Comparison of ENCODE assay signal across 25 cellular contexts in the genomic region with DNA sequence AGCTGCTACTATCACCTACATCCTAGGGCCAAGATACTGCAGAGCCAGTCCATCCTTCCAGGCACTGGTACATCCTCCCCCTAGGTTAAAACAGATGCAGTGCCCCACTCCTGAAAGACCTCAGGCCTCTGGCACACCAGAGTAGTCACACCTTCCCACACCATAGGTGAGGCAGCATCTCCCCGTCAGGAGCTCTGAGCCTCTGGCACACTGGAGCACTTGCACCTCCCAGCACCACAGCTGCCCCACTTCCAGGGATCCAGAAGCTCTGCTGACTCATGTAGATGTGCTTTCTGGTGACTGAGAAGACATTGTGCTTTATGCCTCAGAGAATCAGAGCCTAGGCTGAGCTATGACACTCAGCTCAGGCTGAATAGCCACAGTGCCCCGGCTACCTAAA.
DNase-seq lines count a peak whose midpoint lies in the region; ATAC-seq, FAIRE-seq and TF ChIP-seq lines count a peak whose summit lies in the region.
"Had no signal": no experiment of that assay in that cellular context is flagged by ENCODE, and none has a peak within 500 bp of the region (broad histone marks: within the 10 kb centered on the region; RNA-seq: fewer than 3 reads in every experiment).

No MANE protein-coding gene starts in this region.

- no peak overlapping the region for H3K56ac ChIP-seq in H1 (replicated peaks; ENCODE audit: insufficient read length, low read depth, low read length)

- H4K91ac ChIP-seq in H1 (replicated peaks; ENCODE audit: insufficient read length, low read length), result no peak overlapping the region

- no peak overlapping the region for H3K4me2 ChIP-seq in H1 (ENCODE audit: insufficient read depth in 1 of 2, low read depth in 2 of 2, low read length in 2 of 2)
- H3K4me2 ChIP-seq: BLaER1, GM23338 had no signal

- no peak overlapping the region for H2BK12ac ChIP-seq in H1 (ENCODE audit: low read depth, low read length)

- peaks cover 3% of the 10 kb centered on the region in 2 experiments; a peak in 1 of 4 replicates for H3K9me3 ChIP-seq in H1 (ENCODE audit: insufficient read depth in 2 of 2, low read depth in 1 of 2, low read length in 1 of 2)
- no peaks in the 10 kb centered on the region for H3K9me3 ChIP-seq in upper lobe of right lung
- peaks cover 0 to 33% (median 0%) of the 10 kb centered on the region in 4 donors for H3K9me3 ChIP-seq in tibial nerve
- H3K9me3 ChIP-seq: BLaER1 had no signal

- H4K8ac ChIP-seq in H1 (ENCODE audit: extremely low read depth, insufficient read depth, low read length), result peak overlapping the region; percentile 46; the same call in 1 of the 2 replicates

- ATAC-seq in stimulated activated effector memory CD8-positive, alpha-beta T cell treated with anti-CD3 and anti-CD28 coated beads, Interleukin-12 subunit alpha, Interleukin-12 subunit beta, amount 100 ng/mL, for 72 hours, result peak; percentile 36
- ATAC-seq in upper lobe of right lung, result peak; percentile 23
- ATAC-seq: CD8-positive, alpha-beta T cell; GM23338 had no signal

- no peak for TF ChIP-seq POLR2A in H1 (IDR thresholded peaks at IDR 0.05; ENCODE audit: control extremely low read depth in 1 of 2, low read depth in 2 of 2, low read length in 2 of 2)
- TF ChIP-seq POLR2A in tibial nerve (IDR thresholded peaks at IDR 0.05), result no peak

- no peak overlapping the region for H3K23ac ChIP-seq in H1 (ENCODE audit: insufficient read length)

- WGBS in H1 (ENCODE audit: extremely low coverage in 1 of 2, insufficient coverage in 1 of 2, insufficient read length in 1 of 2, insufficient replicate concordance in 2 of 2, low coverage in 1 of 2, low lambda C conversion rate in 2 of 2, missing lambda C conversion rate in 1 of 2), 2 experiments, result 94% methylated on average over 2 of the region's 2 CpGs; no CpG with 5 or more reads in 1 of the 2 experiments
- WGBS in tibial nerve, 2 donors, result 90 to 94% methylated on average over 2 of the region's 2 CpGs

- no peak overlapping the region for H2AK5ac ChIP-seq in H1 (ENCODE audit: low read depth, low read length)

- H2BK15ac ChIP-seq in H1 (ENCODE audit: low read length), result no peak overlapping the region

- no peaks in the 10 kb centered on the region for H3K79me1 ChIP-seq in H1 (ENCODE audit: low read depth, low read length)

- H4K5ac ChIP-seq in H1 (ENCODE audit: insufficient read length, low read depth, low read length), result no peak overlapping the region

- no peak overlapping the region for H2BK120ac ChIP-seq in H1 (replicated peaks; ENCODE audit: low read depth, low read length)

- H3K27me3 ChIP-seq in H1 (replicated peaks in 1 of 4; ENCODE audit: control insufficient read depth in 3 of 4, extremely low read depth in 1 of 4, insufficient read depth in 3 of 4, low read length in 3 of 4) (no peaks in the 10 kb centered on the region), upper lobe of right lung (no peaks in the 10 kb centered on the region), tibial nerve (no peaks in the 10 kb centered on the region)
- H3K27me3 ChIP-seq: BLaER1 had no signal

- H3K4me1 Mint-ChIP-seq in stimulated activated effector memory CD8-positive, alpha-beta T cell treated with anti-CD3 and anti-CD28 coated beads, Interleukin-12 subunit alpha, Interleukin-12 subunit beta, amount 100 ng/mL, for 72 hours, result no peaks in the 10 kb centered on the region
- H3K4me1 Mint-ChIP-seq: B cell had no signal

- CTCF ChIA-PET in H1 (lab: Charles Lee; ENCODE audit: partially characterized antibody), result interaction anchor here (0.9 kb wide), 1 partner anchor 9 kb away, joined by 5 read pairs; no protein-coding TSS in a partner anchor

- H3K14ac ChIP-seq in H1 (ENCODE audit: insufficient read length), result no peak overlapping the region

- FAIRE-seq in H1 (lab: Jason Lieb, UNC), result no peak
- FAIRE-seq: A204.1, D721Med, G401.6, GM12892, GM19239, H54 had no signal

- H3K9ac ChIP-seq in H1 (replicated peaks in 1 of 4; ENCODE audit: extremely low read depth in 1 of 4, low read depth in 3 of 4, low read length in 3 of 4), result no peak overlapping the region
- H3K9ac ChIP-seq: BLaER1 had no signal

- no peak for TF ChIP-seq EP300 in H1 (IDR thresholded peaks at IDR 0.05; ENCODE audit: borderline replicate concordance in 1 of 2, low read depth in 2 of 2, low read length in 2 of 2)
- no peak for TF ChIP-seq EP300 in tibial nerve (IDR thresholded peaks at IDR 0.05)

- intact Hi-C loops in upper lobe of right lung (cut with DNase I), result no loop called here

- H3K4me3 Mint-ChIP-seq in stimulated activated effector memory CD8-positive, alpha-beta T cell treated with anti-CD3 and anti-CD28 coated beads, Interleukin-12 subunit alpha, Interleukin-12 subunit beta, amount 100 ng/mL, for 72 hours, result no peak overlapping the region
- H3K4me3 Mint-ChIP-seq: B cell; CD4-positive, CD25-positive, alpha-beta regulatory T cell; CD8-positive, alpha-beta T cell; GM23338 had no signal

- no peak overlapping the region for H3K27ac ChIP-seq in H1 (ENCODE audit: low read depth, low read length)
- no peak overlapping the region for H3K27ac ChIP-seq in upper lobe of right lung
- no peak overlapping the region for H3K27ac ChIP-seq in tibial nerve
- H3K27ac ChIP-seq: 22Rv1, BLaER1, C4-2B had no signal

- H2BK20ac ChIP-seq in H1 (ENCODE audit: low read length), result no peak overlapping the region

- POLR2A ChIA-PET in H1 (lab: Charles Lee; ENCODE audit: partially characterized antibody), result no interaction called here

- peaks cover 11% of the 10 kb centered on the region for H3K9me3 Mint-ChIP-seq in stimulated activated effector memory CD8-positive, alpha-beta T cell treated with anti-CD3 and anti-CD28 coated beads, Interleukin-12 subunit alpha, Interleukin-12 subunit beta, amount 100 ng/mL, for 72 hours

- H3K4me3 ChIP-seq in H1 (ENCODE audit: extremely low read depth in 1 of 4, insufficient read depth in 2 of 4, low read depth in 3 of 4, low read length in 4 of 4) (no peak overlapping the region), upper lobe of right lung (no peak overlapping the region), tibial nerve (no peak overlapping the region)
- H3K4me3 ChIP-seq: BLaER1, GM23338 had no signal

- no peaks in the 10 kb centered on the region for H3K79me2 ChIP-seq in H1 (ENCODE audit: control insufficient read depth in 1 of 2, insufficient read depth in 2 of 2, low read length in 2 of 2)

- H3K36me3 ChIP-seq in H1 (ENCODE audit: control insufficient read depth in 2 of 4, insufficient read depth in 4 of 4, low read length in 3 of 4) (no peaks in the 10 kb centered on the region), upper lobe of right lung (no peaks in the 10 kb centered on the region), tibial nerve (no peaks in the 10 kb centered on the region)
- H3K36me3 ChIP-seq: BLaER1 had no signal

- no peaks in the 10 kb centered on the region for H3K36me3 Mint-ChIP-seq in stimulated activated effector memory CD8-positive, alpha-beta T cell treated with anti-CD3 and anti-CD28 coated beads, Interleukin-12 subunit alpha, Interleukin-12 subunit beta, amount 100 ng/mL, for 72 hours
- H3K36me3 Mint-ChIP-seq: CD4-positive, CD25-positive, alpha-beta regulatory T cell; CD8-positive, alpha-beta T cell had no signal

- H3K23me2 ChIP-seq in H1 (ENCODE audit: low read depth, low read length), result no peaks in the 10 kb centered on the region

- H2AFZ ChIP-seq in H1 (ENCODE audit: low read length), result no peak overlapping the region
- H2AFZ ChIP-seq: GM23338 had no signal

- DNase-seq in DMS53 (lab: John Stamatoyannopoulos, UW) (peak; percentile 9), DMS53 treated with DMSO at 0.1 percent for 48 hours (lab: John Stamatoyannopoulos, UW; ENCODE audit: unreplicated experiment) (no peak), H1 (ENCODE audit: low read depth in 1 of 2, low spot score in 2 of 2) (no peak), upper lobe of right lung (no peak), NCI-H2227 treated with DMSO at 0.1 percent for 48 hours (lab: John Stamatoyannopoulos, UW) (no peak), D341Med (ENCODE audit: low spot score) (no peak), tibial nerve (ENCODE audit: low spot score in 2 of 2) (no peak)
- DNase-seq in stimulated activated effector memory CD8-positive, alpha-beta T cell treated with anti-CD3 and anti-CD28 coated beads, Interleukin-12 subunit alpha, Interleukin-12 subunit beta, amount 100 ng/mL, for 72 hours (ENCODE audit: low spot score in 2 of 2), result no peak
- DNase-seq: Caco-2; CD4-positive, CD25-positive, alpha-beta regulatory T cell; CD8-positive, alpha-beta T cell; DMS 273 treated with DMSO at 0.1 percent for 48 hours; DND-41; HCEC 1CT had no signal

- no peak for TF ChIP-seq RAD21 in H1 (IDR thresholded peaks at IDR 0.05 in 1 of 2, conservative IDR thresholded peaks at IDR 0.05 in 1 of 2; ENCODE audit: low read depth in 2 of 2, low read length in 2 of 2)

- H3K18ac ChIP-seq in H1 (ENCODE audit: extremely low read depth, low read length), result no peak overlapping the region

- H3K4me1 ChIP-seq in H1 (replicated peaks in 1 of 4; ENCODE audit: control insufficient read depth in 3 of 4, insufficient read depth in 4 of 4, low read length in 3 of 4), result no peaks in the 10 kb centered on the region
- no peaks in the 10 kb centered on the region for H3K4me1 ChIP-seq in upper lobe of right lung
- H3K4me1 ChIP-seq in tibial nerve, result no peaks in the 10 kb centered on the region
- H3K4me1 ChIP-seq: BLaER1, Caco-2 had no signal

- H3K27ac Mint-ChIP-seq in stimulated activated effector memory CD8-positive, alpha-beta T cell treated with anti-CD3 and anti-CD28 coated beads, Interleukin-12 subunit alpha, Interleukin-12 subunit beta, amount 100 ng/mL, for 72 hours, result no peak overlapping the region
- H3K27ac Mint-ChIP-seq: B cell; CD4-positive, CD25-positive, alpha-beta regulatory T cell; CD8-positive, alpha-beta T cell; GM23338 had no signal

- H3K4ac ChIP-seq in H1 (replicated peaks; ENCODE audit: insufficient read length, low read depth, low read length), result no peak overlapping the region

- TF ChIP-seq CTCF in H1 (IDR thresholded peaks at IDR 0.05; ENCODE audit: control extremely low read depth in 1 of 3, insufficient read depth in 1 of 3, low read depth in 1 of 3, low read length in 3 of 3) (no peak), upper lobe of right lung (IDR thresholded peaks at IDR 0.05) (no peak), tibial nerve (IDR thresholded peaks at IDR 0.05) (no peak)

- H4K20me1 ChIP-seq in H1 (replicated peaks in 1 of 2; ENCODE audit: control insufficient read depth in 1 of 2, insufficient read depth in 2 of 2, low read length in 2 of 2), result no peaks in the 10 kb centered on the region
- H4K20me1 ChIP-seq: BLaER1 had no signal

- no peak overlapping the region; the same call in 1 of the 2 replicates for H2BK5ac ChIP-seq in H1 (ENCODE audit: low read depth, low read length)

TF ChIP-seq in H1, 55 proteins besides CTCF, POLR2A, EP300 and RAD21 (continues in another document):
- TF ChIP-seq, protein P1, sequence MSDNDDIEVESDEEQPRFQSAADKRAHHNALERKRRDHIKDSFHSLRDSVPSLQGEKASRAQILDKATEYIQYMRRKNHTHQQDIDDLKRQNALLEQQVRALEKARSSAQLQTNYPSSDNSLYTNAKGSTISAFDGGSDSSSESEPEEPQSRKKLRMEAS (IDR thresholded peaks at IDR 0.05), result no peak
- no peak for TF ChIP-seq TCF12 (IDR thresholded peaks at IDR 0.05; ENCODE audit: low read depth, low read length)
- TF ChIP-seq SAP30 (IDR thresholded peaks at IDR 0.05; ENCODE audit: insufficient read depth, insufficient replicate concordance, low read length), result no peak
- TF ChIP-seq SP2 (IDR thresholded peaks at IDR 0.05; ENCODE audit: low read length), result no peak
- TF ChIP-seq KDM5A (IDR thresholded peaks at IDR 0.05; ENCODE audit: low read length), result no peak
